In genomic region chr17:42886283-42887176, GRCh38 we compare ENCODE assay signal across 1 cellular context.
TF ChIP-seq lines count a peak whose summit lies in the region.

No MANE protein-coding gene starts in this region.

TF ChIP-seq in HepG2, 621 proteins besides CTCF, POLR2A, EP300 and RAD21 (continued from another document and continues in another):
- peak; percentile 77 for TF ChIP-seq SKIL (CRISPR knock-in tag; IDR thresholded peaks at IDR 0.05; ENCODE audit: borderline replicate concordance)
- TF ChIP-seq CEBPB (IDR thresholded peaks at IDR 0.05; ENCODE audit: borderline replicate concordance, low read depth, low read length) = no peak
- peak; percentile 67 for TF ChIP-seq ZNF580 (CRISPR knock-in tag; IDR thresholded peaks at IDR 0.05; ENCODE audit: borderline replicate concordance, low read depth)
- peak; percentile 76 for TF ChIP-seq U2AF1 (optimal IDR thresholded peaks at IDR 0.05; ENCODE audit: low read depth, low read length)
- TF ChIP-seq RORA (CRISPR knock-in tag; IDR thresholded peaks at IDR 0.05) = no peak
- TF ChIP-seq ZNF766 (CRISPR knock-in tag; IDR thresholded peaks at IDR 0.05; ENCODE audit: borderline replicate concordance) = 0 out of 2 replicates have a peak, but pooled peaks have one; percentile 56
- TF ChIP-seq ZNF33B (CRISPR knock-in tag; IDR thresholded peaks at IDR 0.05) = no peak
- TF ChIP-seq PTBP1 (IDR thresholded peaks at IDR 0.05; ENCODE audit: low read depth, low read length, poor library complexity, severe bottlenecking) = no peak
- TF ChIP-seq TFDP2 (CRISPR knock-in tag; IDR thresholded peaks at IDR 0.05) = no peak; the same call in 1 of the 2 replicates
- no peak for TF ChIP-seq SMARCE1 (IDR thresholded peaks at IDR 0.05; ENCODE audit: borderline replicate concordance)
- peak; percentile 62; the same call in 1 of the 2 replicates for TF ChIP-seq ZNF609 (CRISPR knock-in tag; IDR thresholded peaks at IDR 0.05; ENCODE audit: borderline replicate concordance)
- TF ChIP-seq ZNF230 (CRISPR knock-in tag; IDR thresholded peaks at IDR 0.05) = peak; percentile 89; the same call in 1 of the 2 replicates
- TF ChIP-seq ZKSCAN5 (CRISPR knock-in tag; IDR thresholded peaks at IDR 0.05) = no peak
- TF ChIP-seq ZNF274 (CRISPR knock-in tag; IDR thresholded peaks at IDR 0.05) = peak; percentile 79; the same call in 1 of the 2 replicates
- peak; percentile 66; the same call in 1 of the 2 replicates for TF ChIP-seq ZNF460 (CRISPR knock-in tag; IDR thresholded peaks at IDR 0.05; ENCODE audit: borderline replicate concordance)
- no peak for TF ChIP-seq NAIF1 (CRISPR knock-in tag; IDR thresholded peaks at IDR 0.05; ENCODE audit: borderline replicate concordance)
- no peak for TF ChIP-seq ZBTB49 (CRISPR knock-in tag; IDR thresholded peaks at IDR 0.05; ENCODE audit: borderline replicate concordance)
- TF ChIP-seq FOXP1 (IDR thresholded peaks at IDR 0.05) = peak; percentile 80
- TF ChIP-seq FOXP1 (CRISPR knock-in tag; IDR thresholded peaks at IDR 0.05) = peak; percentile 89
- TF ChIP-seq XRCC5 (optimal IDR thresholded peaks at IDR 0.05; ENCODE audit: low read length) = no peak
- TF ChIP-seq ZNF136 (CRISPR knock-in tag; IDR thresholded peaks at IDR 0.05; ENCODE audit: low read depth) = no peak
- no peak; the same call in 1 of the 2 replicates for TF ChIP-seq SMAD1 (CRISPR knock-in tag; IDR thresholded peaks at IDR 0.05; ENCODE audit: borderline replicate concordance, low read depth)
- TF ChIP-seq ARID5B (CRISPR knock-in tag; IDR thresholded peaks at IDR 0.05) = peak; percentile 85
- no peak; the same call in 1 of the 2 replicates for TF ChIP-seq ZNF839 (CRISPR knock-in tag; IDR thresholded peaks at IDR 0.05; ENCODE audit: borderline replicate concordance)
- TF ChIP-seq ZFP36L1 (CRISPR knock-in tag; IDR thresholded peaks at IDR 0.05) = peak; percentile 96; the same call in 1 of the 2 replicates
- TF ChIP-seq ZFP91 (CRISPR knock-in tag; IDR thresholded peaks at IDR 0.05; ENCODE audit: borderline replicate concordance) = peak; percentile 71; the same call in 1 of the 2 replicates
- no peak for TF ChIP-seq ZFAT (CRISPR knock-in tag; conservative IDR thresholded peaks at IDR 0.05)
- no peak for TF ChIP-seq CERS6 (CRISPR knock-in tag; IDR thresholded peaks at IDR 0.05)
- peak; percentile 90; the same call in 1 of the 2 replicates for TF ChIP-seq ZNF280B (CRISPR knock-in tag; IDR thresholded peaks at IDR 0.05; ENCODE audit: borderline replicate concordance)
- TF ChIP-seq ELF4 (CRISPR knock-in tag; IDR thresholded peaks at IDR 0.05; ENCODE audit: borderline replicate concordance) = no peak
- TF ChIP-seq ZBTB7B (CRISPR knock-in tag; IDR thresholded peaks at IDR 0.05) = peak; percentile 85
- peak; percentile 21; the same call in 1 of the 2 replicates for TF ChIP-seq STAG1 (CRISPR knock-in tag; IDR thresholded peaks at IDR 0.05)
- TF ChIP-seq JDP2 (CRISPR knock-in tag; IDR thresholded peaks at IDR 0.05; ENCODE audit: borderline replicate concordance) = no peak; the same call in 1 of the 2 replicates
